25 cellular contexts compared by ENCODE assay signal in genomic region chr10:93095225-93095624, GRCh38. TPM values are rescaled to one million over a fixed set of nuclear protein-coding genes. Genes with fewer than 3 reads are reported as not detected.
"Had no signal": no experiment of that assay in that cellular context is flagged by ENCODE, and none has a peak within 500 bp of the region (broad histone marks: within the 10 kb centered on the region; RNA-seq: fewer than 3 reads in every experiment).

No MANE protein-coding gene starts in this region.

- H3K36me3 ChIP-seq: cardiac muscle cell, gastrocnemius medialis, lower lobe of right lung, prostate gland, thyroid gland, upper lobe of right lung had no signal

- H3K27me3 ChIP-seq: cardiac muscle cell, gastrocnemius medialis, thyroid gland, upper lobe of right lung had no signal

- H3K4me3 ChIP-seq: cardiac muscle cell, gastrocnemius medialis, lower lobe of right lung, prostate gland, thyroid gland, upper lobe of right lung had no signal

- H3K27ac ChIP-seq: cardiac muscle cell, gastrocnemius medialis, lower lobe of right lung, prostate gland, thyroid gland, upper lobe of right lung had no signal

- H3K9me3 ChIP-seq: gastrocnemius medialis, lower lobe of right lung, prostate gland, thyroid gland, upper lobe of right lung had no signal

- H3K4me1 Mint-ChIP-seq: activated naive CD8-positive, alpha-beta T cell treated with anti-CD3 and anti-CD28 coated beads for 36 hours; neural crest cell had no signal

- H3K4me3 Mint-ChIP-seq: activated CD4-positive, alpha-beta memory T cell treated with anti-CD3 and anti-CD28 coated beads for 36 hours; activated naive CD8-positive, alpha-beta T cell treated with anti-CD3 and anti-CD28 coated beads for 36 hours; naive thymus-derived CD4-positive, alpha-beta T cell; neural crest cell; stimulated activated naive CD8-positive, alpha-beta T cell treated with anti-CD3 and anti-CD28 coated beads, Interleukin-15, Interleukin-2, amounts not matched to agents 100 ng/mL and 50 ng/mL, for 24 hours had no signal

- FAIRE-seq: endothelial cell of umbilical vein, kidney had no signal

- ATAC-seq: esophagus mucosa; gastrocnemius medialis; lower lobe of right lung; naive thymus-derived CD4-positive, alpha-beta T cell; upper lobe of right lung had no signal

- H3K27me3 Mint-ChIP-seq: stimulated activated naive CD8-positive, alpha-beta T cell treated with anti-CD3 and anti-CD28 coated beads, Interleukin-15, Interleukin-2, amounts not matched to agents 100 ng/mL and 50 ng/mL, for 24 hours had no signal

- H3K9me3 Mint-ChIP-seq: activated CD4-positive, alpha-beta memory T cell treated with anti-CD3 and anti-CD28 coated beads for 36 hours; activated naive CD8-positive, alpha-beta T cell treated with anti-CD3 and anti-CD28 coated beads for 36 hours; stimulated activated naive CD8-positive, alpha-beta T cell treated with anti-CD3 and anti-CD28 coated beads, Interleukin-15, Interleukin-2, amounts not matched to agents 100 ng/mL and 50 ng/mL, for 24 hours had no signal

- H3K4me1 ChIP-seq: gastrocnemius medialis, lower lobe of right lung, prostate gland, thyroid gland, upper lobe of right lung had no signal

- H3K36me3 Mint-ChIP-seq: activated CD4-positive, alpha-beta memory T cell treated with anti-CD3 and anti-CD28 coated beads for 36 hours; activated naive CD8-positive, alpha-beta T cell treated with anti-CD3 and anti-CD28 coated beads for 36 hours; naive thymus-derived CD4-positive, alpha-beta T cell had no signal

- DNase-seq: activated CD4-positive, alpha-beta memory T cell treated with anti-CD3 and anti-CD28 coated beads for 36 hours; activated CD4-positive, alpha-beta T cell treated with anti-CD3 and anti-CD28 coated beads for 48 hours; activated naive CD4-positive, alpha-beta T cell treated with Interleukin-2 at 50 U/mL for 16 hours; activated naive CD8-positive, alpha-beta T cell treated with anti-CD3 and anti-CD28 coated beads for 36 hours; activated T-cell treated with anti-CD3 and anti-CD28 coated beads, Interleukin-2, amount 50 U/mL, for 48 hours; dermis blood vessel endothelial cell; effector CD8-positive, alpha-beta T cell; gastrocnemius medialis; kidney; lower lobe of right lung; naive thymus-derived CD4-positive, alpha-beta T cell; stimulated activated CD4-positive, alpha-beta T cell treated with anti-CD3 and anti-CD28 coated beads, Interleukin-12 subunit alpha, Interleukin-12 subunit beta, amount 100 ng/mL, for 4 hours; substantia nigra; thyroid gland; upper lobe of right lung had no signal

- H3K27ac Mint-ChIP-seq: activated CD4-positive, alpha-beta memory T cell treated with anti-CD3 and anti-CD28 coated beads for 36 hours; activated naive CD8-positive, alpha-beta T cell treated with anti-CD3 and anti-CD28 coated beads for 36 hours; naive thymus-derived CD4-positive, alpha-beta T cell; stimulated activated naive CD8-positive, alpha-beta T cell treated with anti-CD3 and anti-CD28 coated beads, Interleukin-15, Interleukin-2, amounts not matched to agents 100 ng/mL and 50 ng/mL, for 24 hours had no signal

RNA-seq across cellular contexts. Expression of gene CYP26A1, which starts 21.5 kb away (rescaled TPM):
- total RNA-seq: activated CD4-positive, alpha-beta memory T cell treated with anti-CD3 and anti-CD28 coated beads for 36 hours; activated naive CD8-positive, alpha-beta T cell treated with anti-CD3 and anti-CD28 coated beads for 36 hours; esophagus mucosa; gastrocnemius medialis; lower lobe of right lung; mesenteric fat pad; mucosa of gallbladder; naive thymus-derived CD4-positive, alpha-beta T cell; prostate gland; T-helper 1 cell treated with Interleukin-12 subunit alpha and Interleukin-12 subunit beta and Interleukin-4 antibody, amounts not matched to agents 30 ng/mL and 1 ng/mL, for 36 hours; thyroid gland; upper lobe of right lung had no signal
- polyA plus RNA-seq: naive thymus-derived CD4-positive, alpha-beta T cell had no signal

RNA-seq across cellular contexts. Expression of gene CYP26C1, which starts 34.6 kb away (rescaled TPM):
- total RNA-seq: activated CD4-positive, alpha-beta memory T cell treated with anti-CD3 and anti-CD28 coated beads for 36 hours; activated naive CD8-positive, alpha-beta T cell treated with anti-CD3 and anti-CD28 coated beads for 36 hours; esophagus mucosa; gastrocnemius medialis; skeletal muscle tissue; T-helper 1 cell treated with Interleukin-12 subunit alpha and Interleukin-12 subunit beta and Interleukin-4 antibody, amounts not matched to agents 30 ng/mL and 1 ng/mL, for 36 hours had no signal
- polyA plus RNA-seq: naive thymus-derived CD4-positive, alpha-beta T cell had no signal
